Comparison of ENCODE assay signal across 31 cellular contexts in the genomic region with DNA sequence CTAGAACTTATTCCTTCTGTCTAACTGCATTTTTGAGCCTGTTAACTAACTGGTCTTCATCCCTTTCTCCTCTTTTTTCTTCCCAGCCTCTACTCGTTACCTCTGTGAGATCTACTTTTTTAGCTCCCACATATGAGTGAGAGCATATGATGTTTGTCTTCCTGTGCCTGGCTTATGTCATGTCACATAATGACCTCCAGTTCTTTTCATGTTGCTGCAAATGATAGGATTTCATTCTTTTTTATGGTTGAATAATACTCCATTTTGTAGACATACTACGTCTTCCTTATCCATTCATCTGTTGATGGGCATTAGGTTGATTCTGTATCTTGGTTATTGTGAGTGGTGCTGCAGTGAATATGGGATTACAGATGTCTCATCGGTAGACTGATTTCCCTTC.
"Had no signal": no experiment of that assay in that cellular context is flagged by ENCODE, and none has a peak within 500 bp of the region (broad histone marks: within the 10 kb centered on the region; RNA-seq: fewer than 3 reads in every experiment).

No MANE protein-coding gene starts in this region.

- H3K36me3 Mint-ChIP-seq: natural killer cell; neural progenitor cell; stimulated activated memory B cell treated with anti-CD40 and anti-IgM and Interleukin-4, amounts not matched to agents 10 μg/mL and 1 μg/mL and 100 μg/mL, for 72 hours had no signal

- H3K4me3 ChIP-seq: neural progenitor cell, ovary, psoas muscle, skin epidermis, smooth muscle cell, spleen, thoracic aorta, thyroid gland, tibial nerve, upper lobe of left lung, vagina had no signal

- H3K4me3 Mint-ChIP-seq: natural killer cell; nephron; neural progenitor cell; stimulated activated memory B cell treated with anti-CD40 and anti-IgM and Interleukin-4, amounts not matched to agents 10 μg/mL and 1 μg/mL and 100 μg/mL, for 72 hours; stimulated activated naive CD8-positive, alpha-beta T cell treated with anti-CD3 and anti-CD28 coated beads, Interleukin-15, amount 100 ng/mL, for 72 hours had no signal

- H3K4me2 ChIP-seq: neural progenitor cell, smooth muscle cell had no signal

- DNase-seq: natural killer cell; occipital lobe; ovary; posterior cingulate gyrus; psoas muscle; right cardiac atrium; spleen; stimulated activated CD4-positive, alpha-beta T cell treated with anti-CD3 and anti-CD28 coated beads, Interleukin-12 subunit alpha, Interleukin-12 subunit beta, amount 100 ng/mL, for 4 hours; stimulated activated CD4-positive, alpha-beta T cell treated with anti-CD3 and anti-CD28 coated beads, Interleukin-1b, Interleukin-23, amount 100 ng/mL, for 48 hours; stimulated activated CD4-positive, alpha-beta T cell treated with anti-CD3 and anti-CD28 coated beads, Interleukin-4, amount 100 ng/mL, for 1 hour; stimulated activated CD4-positive, alpha-beta T cell treated with anti-CD3 and anti-CD28 coated beads, Interleukin-4, amount 100 ng/mL, for 4 hours; stimulated activated CD8-positive, alpha-beta memory T cell treated with anti-CD3 and anti-CD28 coated beads, Interleukin-4, amount 100 ng/mL, for 48 hours; stimulated activated naive CD4-positive, alpha-beta T cell; stimulated activated naive CD8-positive, alpha-beta T cell treated with anti-CD3 and anti-CD28 coated beads, Interleukin-15, amount 100 ng/mL, for 72 hours; stimulated activated naive CD8-positive, alpha-beta T cell treated with anti-CD3 and anti-CD28 coated beads, Interleukin-15, Interleukin-2, amounts not matched to agents 100 U/mL and 50 U/mL, for 24 hours; substantia nigra; thyroid gland; trophoblast cell; upper lobe of left lung had no signal

- H3K27me3 ChIP-seq: neural progenitor cell, ovary, spleen, thyroid gland, tibial nerve, upper lobe of left lung, vagina had no signal

- FAIRE-seq: urothelium cell line had no signal

- H2AFZ ChIP-seq: neural progenitor cell, parathyroid adenoma had no signal

- H3K27me3 Mint-ChIP-seq: progenitor cell of endocrine pancreas; stimulated activated memory B cell treated with anti-CD40 and anti-IgM and Interleukin-4, amounts not matched to agents 10 μg/mL and 1 μg/mL and 100 μg/mL, for 72 hours; stimulated activated naive CD8-positive, alpha-beta T cell treated with anti-CD3 and anti-CD28 coated beads, Interleukin-15, amount 100 ng/mL, for 72 hours had no signal

- H3K4me1 ChIP-seq: parathyroid adenoma, psoas muscle, spleen, upper lobe of left lung, vagina had no signal

- ATAC-seq: natural killer cell; psoas muscle; right cardiac atrium; sciatic nerve; stimulated activated memory B cell treated with anti-CD40 and anti-IgM and Interleukin-4, amounts not matched to agents 10 μg/mL and 1 μg/mL and 100 μg/mL, for 72 hours; stimulated activated naive CD8-positive, alpha-beta T cell treated with anti-CD3 and anti-CD28 coated beads, Interleukin-15, amount 100 ng/mL, for 72 hours; stimulated activated naive CD8-positive, alpha-beta T cell treated with anti-CD3 and anti-CD28 coated beads, Interleukin-15, Interleukin-2, amounts not matched to agents 100 U/mL and 50 U/mL, for 24 hours had no signal

- H3K9me3 Mint-ChIP-seq: natural killer cell; nephron; neural progenitor cell; stimulated activated naive CD8-positive, alpha-beta T cell treated with anti-CD3 and anti-CD28 coated beads, Interleukin-15, amount 100 ng/mL, for 72 hours had no signal

- H3K27ac ChIP-seq: neural progenitor cell, ovary, parathyroid adenoma, psoas muscle, skin epidermis, spleen, thoracic aorta, thyroid gland, tibial nerve, upper lobe of left lung, vagina had no signal

- H3K9me3 ChIP-seq: ovary, psoas muscle, spleen, thoracic aorta, thyroid gland, tibial nerve, upper lobe of left lung, vagina had no signal

- H3K79me2 ChIP-seq: parathyroid adenoma had no signal

- H3K36me3 ChIP-seq: neural progenitor cell, ovary, spleen, thoracic aorta, thyroid gland, tibial nerve, upper lobe of left lung, vagina had no signal

- H3K27ac Mint-ChIP-seq: natural killer cell; neural progenitor cell; progenitor cell of endocrine pancreas; stimulated activated memory B cell treated with anti-CD40 and anti-IgM and Interleukin-4, amounts not matched to agents 10 μg/mL and 1 μg/mL and 100 μg/mL, for 72 hours; stimulated activated naive CD8-positive, alpha-beta T cell treated with anti-CD3 and anti-CD28 coated beads, Interleukin-15, amount 100 ng/mL, for 72 hours had no signal

- H3K4me1 Mint-ChIP-seq: stimulated activated memory B cell treated with anti-CD40 and anti-IgM and Interleukin-4, amounts not matched to agents 10 μg/mL and 1 μg/mL and 100 μg/mL, for 72 hours had no signal

- H3K9ac ChIP-seq: neural progenitor cell, parathyroid adenoma had no signal
